Comparison of ENCODE assay signal across 11 cellular contexts in the genomic region with DNA sequence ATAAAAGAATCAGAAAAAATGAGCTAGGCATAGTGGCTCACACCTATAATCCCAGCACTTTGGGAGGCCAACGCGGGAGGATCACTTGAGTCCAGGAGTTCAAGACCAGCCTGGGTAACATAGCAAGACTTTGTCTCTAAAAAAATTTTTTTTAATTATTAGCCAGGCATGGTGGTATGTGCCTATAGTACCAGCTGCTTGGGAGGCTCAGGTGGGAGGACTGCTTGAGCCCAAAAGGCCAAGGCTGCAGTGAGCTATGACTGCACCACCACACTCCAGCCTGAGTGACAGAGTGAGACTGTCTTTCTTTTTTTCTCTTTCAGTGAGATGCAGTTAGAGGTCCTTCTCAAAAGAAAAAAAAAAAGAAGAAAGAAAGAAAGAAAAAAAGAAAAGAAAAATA.
"Had no signal": no experiment of that assay in that cellular context is flagged by ENCODE, and none has a peak within 500 bp of the region (broad histone marks: within the 10 kb centered on the region; RNA-seq: fewer than 3 reads in every experiment).

No MANE protein-coding gene starts in this region.

- H3K9me3 Mint-ChIP-seq: GM23338, H9, HFFc6 had no signal

- H3K4me3 Mint-ChIP-seq: GM23338, H9, HFFc6 had no signal

- H3K4me2 ChIP-seq: GM23338 had no signal

- H3K36me3 ChIP-seq: HAP-1 had no signal

- H3K4me1 ChIP-seq: HAP-1 had no signal

- H2AFZ ChIP-seq: GM23248, GM23338 had no signal

- H3K27ac Mint-ChIP-seq: GM23338, H9, HFFc6 had no signal

- H3K9me3 ChIP-seq: HAP-1 had no signal

- H3K27ac ChIP-seq: GM23248 had no signal

- H3K4me3 ChIP-seq: GM23248, GM23338, HAP-1 had no signal

- ATAC-seq: GM23338, HCT116 had no signal

- H3K9ac ChIP-seq: GM23248 had no signal

- FAIRE-seq: H1, H54 had no signal

- H3K4me1 Mint-ChIP-seq: GM23338 had no signal

- DNase-seq: GM23248, GOT3, H7, H9, HCEC 1CT, HFFc6 had no signal
